ENCODE assay signal across 1 cellular context in the genomic region with DNA sequence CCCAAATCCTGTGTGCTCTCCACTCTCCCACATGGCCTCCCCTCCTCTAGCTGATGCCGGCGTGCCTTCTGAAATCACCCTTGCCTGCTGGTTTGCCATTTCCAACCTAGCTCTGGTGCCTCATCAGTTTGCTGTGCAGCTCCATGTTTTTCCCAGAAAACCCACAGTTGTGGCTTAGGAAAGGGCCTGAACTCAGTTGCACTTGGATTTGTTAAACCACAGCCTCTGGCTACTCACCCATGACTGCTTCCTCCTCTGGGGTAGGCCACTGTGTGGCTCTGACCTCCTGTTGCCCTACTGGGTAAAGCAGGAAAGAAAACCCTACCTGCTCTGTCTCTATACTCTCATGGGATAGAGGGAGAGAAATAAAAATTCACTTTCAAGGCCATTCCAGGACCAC.
TF ChIP-seq lines count a peak whose summit lies in the region.

No MANE protein-coding gene starts in this region.

TF ChIP-seq in IMR-90, 13 proteins besides CTCF, POLR2A, EP300 and RAD21 (continued from another document):
- TF ChIP-seq, protein P1, sequence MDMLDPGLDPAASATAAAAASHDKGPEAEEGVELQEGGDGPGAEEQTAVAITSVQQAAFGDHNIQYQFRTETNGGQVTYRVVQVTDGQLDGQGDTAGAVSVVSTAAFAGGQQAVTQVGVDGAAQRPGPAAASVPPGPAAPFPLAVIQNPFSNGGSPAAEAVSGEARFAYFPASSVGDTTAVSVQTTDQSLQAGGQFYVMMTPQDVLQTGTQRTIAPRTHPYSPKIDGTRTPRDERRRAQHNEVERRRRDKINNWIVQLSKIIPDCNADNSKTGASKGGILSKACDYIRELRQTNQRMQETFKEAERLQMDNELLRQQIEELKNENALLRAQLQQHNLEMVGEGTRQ (IDR thresholded peaks at IDR 0.05; ENCODE audit: low read depth, low read length) = no peak
